ENCODE assay signal across 17 cellular contexts in the genomic region with DNA sequence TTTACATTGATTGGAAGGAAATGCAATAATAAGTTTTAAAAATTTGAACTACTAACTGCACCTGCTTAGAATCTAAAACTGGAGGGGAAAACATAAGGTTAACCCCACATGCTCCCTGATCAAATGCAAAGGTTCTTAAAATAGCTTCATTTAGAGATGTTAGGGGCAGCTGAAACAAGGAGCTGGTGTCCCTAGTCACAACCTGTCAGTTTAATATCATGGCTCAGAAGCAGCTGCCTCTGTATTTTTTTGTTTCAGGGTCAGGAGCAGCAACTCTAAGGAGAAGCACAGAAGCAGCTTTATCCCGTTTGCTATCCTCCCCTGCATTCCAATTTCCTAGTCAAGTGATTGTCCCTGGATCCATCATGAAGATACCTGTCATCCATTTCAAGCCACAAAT.
"Had no signal": no experiment of that assay in that cellular context is flagged by ENCODE, and none has a peak within 500 bp of the region (broad histone marks: within the 10 kb centered on the region; RNA-seq: fewer than 3 reads in every experiment).

No MANE protein-coding gene starts in this region.

- H3K27me3 Mint-ChIP-seq: dendritic cell treated with granulocyte-macrophage colony-stimulating factor and Interleukin-4, amounts not matched to agents 40 ng/mL and 50 ng/mL, for 4 days; effector memory CD8-positive, alpha-beta T cell; naive thymus-derived CD4-positive, alpha-beta T cell; stimulated activated memory B cell treated with anti-CD40 and anti-IgM and Interleukin-4, amounts not matched to agents 10 μg/mL and 1 μg/mL and 100 μg/mL, for 72 hours; stimulated activated naive CD8-positive, alpha-beta T cell treated with anti-CD3 and anti-CD28 coated beads, Interleukin-15, Interleukin-2, amounts not matched to agents 100 ng/mL and 50 ng/mL, for 24 hours had no signal

- H3K4me3 Mint-ChIP-seq: dendritic cell treated with granulocyte-macrophage colony-stimulating factor and Interleukin-4, amounts not matched to agents 40 ng/mL and 50 ng/mL, for 4 days; effector memory CD8-positive, alpha-beta T cell; naive thymus-derived CD4-positive, alpha-beta T cell; stimulated activated memory B cell treated with anti-CD40 and anti-IgM and Interleukin-4, amounts not matched to agents 10 μg/mL and 1 μg/mL and 100 μg/mL, for 72 hours; stimulated activated naive CD8-positive, alpha-beta T cell treated with anti-CD3 and anti-CD28 coated beads, Interleukin-15, Interleukin-2, amounts not matched to agents 100 ng/mL and 50 ng/mL, for 24 hours had no signal

- ATAC-seq: effector memory CD8-positive, alpha-beta T cell; left colon; naive thymus-derived CD4-positive, alpha-beta T cell; stimulated activated memory B cell treated with anti-CD40 and anti-IgM and Interleukin-4, amounts not matched to agents 10 μg/mL and 1 μg/mL and 100 μg/mL, for 72 hours had no signal

- H3K9me3 Mint-ChIP-seq: dendritic cell treated with granulocyte-macrophage colony-stimulating factor and Interleukin-4, amounts not matched to agents 40 ng/mL and 50 ng/mL, for 4 days; effector memory CD8-positive, alpha-beta T cell; stimulated activated memory B cell treated with anti-CD40 and anti-IgM and Interleukin-4, amounts not matched to agents 10 μg/mL and 1 μg/mL and 100 μg/mL, for 72 hours; stimulated activated naive CD8-positive, alpha-beta T cell treated with anti-CD3 and anti-CD28 coated beads, Interleukin-15, Interleukin-2, amounts not matched to agents 100 ng/mL and 50 ng/mL, for 24 hours had no signal

- H3K27ac ChIP-seq: epithelial cell of prostate, esophagus squamous epithelium, neutrophil, testis had no signal

- H3K27me3 ChIP-seq: esophagus squamous epithelium, neutrophil, testis had no signal

- H3K4me3 ChIP-seq: esophagus squamous epithelium, testis had no signal

- H3K36me3 ChIP-seq: esophagus squamous epithelium, neutrophil had no signal

- H3K27ac Mint-ChIP-seq: dendritic cell treated with granulocyte-macrophage colony-stimulating factor and Interleukin-4, amounts not matched to agents 40 ng/mL and 50 ng/mL, for 4 days; effector memory CD8-positive, alpha-beta T cell; naive thymus-derived CD4-positive, alpha-beta T cell; stimulated activated memory B cell treated with anti-CD40 and anti-IgM and Interleukin-4, amounts not matched to agents 10 μg/mL and 1 μg/mL and 100 μg/mL, for 72 hours; stimulated activated naive CD8-positive, alpha-beta T cell treated with anti-CD3 and anti-CD28 coated beads, Interleukin-15, Interleukin-2, amounts not matched to agents 100 ng/mL and 50 ng/mL, for 24 hours had no signal

- H3K9me3 ChIP-seq: esophagus squamous epithelium, neutrophil, testis had no signal

- DNase-seq: effector memory CD8-positive, alpha-beta T cell; esophagus squamous epithelium; foreskin fibroblast; head of caudate nucleus; hippocampal formation; left colon; mammary epithelial cell; naive thymus-derived CD4-positive, alpha-beta T cell; stimulated activated CD4-positive, alpha-beta T cell treated with anti-CD3 and anti-CD28 coated beads, Interleukin-4, amount 100 ng/mL, for 1 hour; stimulated activated CD8-positive, alpha-beta memory T cell treated with anti-CD3 and anti-CD28 coated beads, Interleukin-4, amount 100 ng/mL, for 48 hours; testis; trophoblast cell had no signal
